In the genomic region with DNA sequence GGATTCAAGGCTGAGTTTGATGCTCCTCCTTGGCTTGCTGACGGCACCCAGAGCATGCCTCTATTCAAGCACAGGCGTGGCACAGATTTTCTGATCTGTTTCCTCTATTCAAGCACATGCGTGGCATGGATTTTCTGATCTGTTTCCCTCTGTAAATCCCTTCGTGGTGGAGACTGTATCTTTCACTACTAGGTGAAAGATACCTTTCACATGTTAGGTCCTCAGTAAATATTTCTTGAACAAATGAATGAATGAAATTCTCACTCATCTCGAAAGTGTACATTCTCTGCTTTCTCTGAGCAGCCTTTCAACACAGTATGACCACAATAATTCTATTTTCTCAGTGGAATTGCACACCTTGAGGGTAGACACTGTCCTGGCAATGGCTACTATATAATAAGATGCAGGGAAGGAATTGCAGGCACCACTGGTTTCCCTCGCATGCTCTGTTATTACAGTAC, we compare ENCODE assay signal across 18 cellular contexts.
DNase-seq lines count a peak whose midpoint lies in the region; ATAC-seq and TF ChIP-seq lines count a peak whose summit lies in the region.
"Had no signal": no experiment of that assay in that cellular context is flagged by ENCODE, and none has a peak within 500 bp of the region (broad histone marks: within the 10 kb centered on the region; RNA-seq: fewer than 3 reads in every experiment).

No MANE protein-coding gene starts in this region.

- TF ChIP-seq POLR2A in GM18505 (IDR thresholded peaks at IDR 0.05; ENCODE audit: borderline replicate concordance, extremely low read depth, insufficient read depth, insufficient read length) (no peak), sigmoid colon (IDR thresholded peaks at IDR 0.05) (no peak)

- TF ChIP-seq EP300 in sigmoid colon (IDR thresholded peaks at IDR 0.05), result no peak

- no peak overlapping the region for H3K27ac Mint-ChIP-seq in CD8-positive, alpha-beta T cell
- H3K27ac Mint-ChIP-seq: activated CD8-positive, alpha-beta memory T cell treated with anti-CD3 and anti-CD28 coated beads, Interleukin-2, amount 10 ng/mL, durations not matched to agents 7 days and 5 days; endodermal cell had no signal

- H3K36me3 ChIP-seq in GM06990 (ENCODE audit: control insufficient read depth, insufficient read depth, low read length) (no peaks in the 10 kb centered on the region), sigmoid colon (no peaks in the 10 kb centered on the region)
- H3K36me3 ChIP-seq in CD8-positive, alpha-beta T cell (ENCODE audit: insufficient read depth, low read length), result no peaks in the 10 kb centered on the region
- H3K36me3 ChIP-seq: prostate gland, vagina had no signal

- POLR2A ChIA-PET in CD8-positive, alpha-beta T cell (lab: Charles Lee), result no interaction called here

- H3K4me3 Mint-ChIP-seq in CD8-positive, alpha-beta T cell, result no peak overlapping the region
- H3K4me3 Mint-ChIP-seq: activated CD8-positive, alpha-beta memory T cell treated with anti-CD3 and anti-CD28 coated beads, Interleukin-2, amount 10 ng/mL, durations not matched to agents 7 days and 5 days; endodermal cell had no signal

- DNase-seq in GM06990 (ENCODE audit: extremely low read depth, insufficient read length), result peak; percentile 35
- no peak for DNase-seq in CD8-positive, alpha-beta T cell
- no peak for DNase-seq in sigmoid colon
- DNase-seq: activated CD8-positive, alpha-beta memory T cell treated with anti-CD3 and anti-CD28 coated beads, Interleukin-2, amount 10 ng/mL, durations not matched to agents 7 days and 5 days; activated naive CD4-positive, alpha-beta T cell treated with anti-CD3 and anti-CD28 coated beads, Interleukin-2, amount 50 U/mL, for 16 hours; DMS 273 treated with DMSO at 0.1 percent for 48 hours; MV-4-11; NCI-H524 treated with DMSO at 0.1 percent for 48 hours; stimulated activated naive CD4-positive, alpha-beta T cell had no signal

- WGBS in sigmoid colon, 2 donors, result 48 to 64% methylated on average over 6 of the region's 6 CpGs

- H3K36me3 Mint-ChIP-seq in CD8-positive, alpha-beta T cell, result no peaks in the 10 kb centered on the region
- H3K36me3 Mint-ChIP-seq: activated CD8-positive, alpha-beta memory T cell treated with anti-CD3 and anti-CD28 coated beads, Interleukin-2, amount 10 ng/mL, durations not matched to agents 7 days and 5 days had no signal

- H3K4me1 ChIP-seq in CD8-positive, alpha-beta T cell (ENCODE audit: insufficient read depth, low read length), result no peaks in the 10 kb centered on the region
- H3K4me1 ChIP-seq in sigmoid colon, result no peaks in the 10 kb centered on the region
- H3K4me1 ChIP-seq: prostate gland, vagina had no signal

- no peak overlapping the region for H3K27ac ChIP-seq in CD8-positive, alpha-beta T cell (ENCODE audit: low read depth, low read length)
- H3K27ac ChIP-seq in sigmoid colon, result no peak overlapping the region
- H3K27ac ChIP-seq: prostate gland, vagina had no signal

- intact Hi-C loops in CD8-positive, alpha-beta T cell (cut with DNase I, micrococcal nuclease), result no loop called here
- intact Hi-C loops in sigmoid colon (cut with DNase I), result no loop called here

- no peak overlapping the region for H3K4me3 ChIP-seq in GM06990 (replicated peaks; ENCODE audit: low read depth, low read length)
- no peak overlapping the region for H3K4me3 ChIP-seq in CD8-positive, alpha-beta T cell (ENCODE audit: low read depth, low read length)
- H3K4me3 ChIP-seq in sigmoid colon, result no peak overlapping the region
- H3K4me3 ChIP-seq: prostate gland, vagina had no signal

- CTCF ChIA-PET in CD8-positive, alpha-beta T cell (lab: Charles Lee), result no interaction called here

- ATAC-seq in GM19463 (IDR thresholded peaks at IDR 0.05; ENCODE audit: unreplicated experiment) (peak; percentile 1), HG02884 (IDR thresholded peaks at IDR 0.05; ENCODE audit: unreplicated experiment) (peak; percentile 10), HG03469 (IDR thresholded peaks at IDR 0.05; ENCODE audit: unreplicated experiment) (peak; percentile 3), GM18505 (IDR thresholded peaks at IDR 0.05; ENCODE audit: unreplicated experiment) (no peak), HG02759 (IDR thresholded peaks at IDR 0.05; ENCODE audit: unreplicated experiment) (no peak)
- ATAC-seq in CD8-positive, alpha-beta T cell, result no peak
- ATAC-seq: activated CD8-positive, alpha-beta memory T cell treated with anti-CD3 and anti-CD28 coated beads, Interleukin-2, amount 10 ng/mL, durations not matched to agents 7 days and 5 days; Right ventricle myocardium inferior had no signal

- no peaks in the 10 kb centered on the region for H3K27me3 ChIP-seq in GM06990 (replicated peaks; ENCODE audit: control insufficient read depth, insufficient read depth, low read length)
- H3K27me3 ChIP-seq in CD8-positive, alpha-beta T cell (ENCODE audit: insufficient read depth, low read length), result no peaks in the 10 kb centered on the region
- no peaks in the 10 kb centered on the region for H3K27me3 ChIP-seq in sigmoid colon
- H3K27me3 ChIP-seq: vagina had no signal

- H3K9me3 Mint-ChIP-seq in CD8-positive, alpha-beta T cell, result no peaks in the 10 kb centered on the region
- H3K9me3 Mint-ChIP-seq: endodermal cell had no signal

- no peaks in the 10 kb centered on the region for H3K4me1 Mint-ChIP-seq in CD8-positive, alpha-beta T cell (ENCODE audit: low read depth)
- H3K4me1 Mint-ChIP-seq: activated CD8-positive, alpha-beta memory T cell treated with anti-CD3 and anti-CD28 coated beads, Interleukin-2, amount 10 ng/mL, durations not matched to agents 7 days and 5 days had no signal

- peaks cover 5% of the 10 kb centered on the region for H3K27me3 Mint-ChIP-seq in CD8-positive, alpha-beta T cell (ENCODE audit: low read depth)

- TF ChIP-seq CTCF in GM06990 (IDR thresholded peaks at IDR 0.05; ENCODE audit: insufficient read depth, low read length, poor library complexity, severe bottlenecking) (no peak), sigmoid colon (IDR thresholded peaks at IDR 0.05) (no peak)
- no peak for TF ChIP-seq CTCF in CD8-positive, alpha-beta T cell (IDR thresholded peaks at IDR 0.05)

- no peaks in the 10 kb centered on the region for H3K9me3 ChIP-seq in CD8-positive, alpha-beta T cell (ENCODE audit: low read length)
- H3K9me3 ChIP-seq in sigmoid colon, result no peaks in the 10 kb centered on the region
- H3K9me3 ChIP-seq: prostate gland, vagina had no signal

Comparison
In these comparisons a context has a peak if more than half of its experiments do, and no peak if none do; other contexts are left out.
1. ATAC-seq: peak in GM19463 (single experiment), HG02884 (single experiment) and HG03469 (single experiment); none in GM18505 (single experiment), CD8-positive, alpha-beta T cell (single experiment) and HG02759 (single experiment).